1 cellular context compared by ENCODE assay signal in the genomic region with DNA sequence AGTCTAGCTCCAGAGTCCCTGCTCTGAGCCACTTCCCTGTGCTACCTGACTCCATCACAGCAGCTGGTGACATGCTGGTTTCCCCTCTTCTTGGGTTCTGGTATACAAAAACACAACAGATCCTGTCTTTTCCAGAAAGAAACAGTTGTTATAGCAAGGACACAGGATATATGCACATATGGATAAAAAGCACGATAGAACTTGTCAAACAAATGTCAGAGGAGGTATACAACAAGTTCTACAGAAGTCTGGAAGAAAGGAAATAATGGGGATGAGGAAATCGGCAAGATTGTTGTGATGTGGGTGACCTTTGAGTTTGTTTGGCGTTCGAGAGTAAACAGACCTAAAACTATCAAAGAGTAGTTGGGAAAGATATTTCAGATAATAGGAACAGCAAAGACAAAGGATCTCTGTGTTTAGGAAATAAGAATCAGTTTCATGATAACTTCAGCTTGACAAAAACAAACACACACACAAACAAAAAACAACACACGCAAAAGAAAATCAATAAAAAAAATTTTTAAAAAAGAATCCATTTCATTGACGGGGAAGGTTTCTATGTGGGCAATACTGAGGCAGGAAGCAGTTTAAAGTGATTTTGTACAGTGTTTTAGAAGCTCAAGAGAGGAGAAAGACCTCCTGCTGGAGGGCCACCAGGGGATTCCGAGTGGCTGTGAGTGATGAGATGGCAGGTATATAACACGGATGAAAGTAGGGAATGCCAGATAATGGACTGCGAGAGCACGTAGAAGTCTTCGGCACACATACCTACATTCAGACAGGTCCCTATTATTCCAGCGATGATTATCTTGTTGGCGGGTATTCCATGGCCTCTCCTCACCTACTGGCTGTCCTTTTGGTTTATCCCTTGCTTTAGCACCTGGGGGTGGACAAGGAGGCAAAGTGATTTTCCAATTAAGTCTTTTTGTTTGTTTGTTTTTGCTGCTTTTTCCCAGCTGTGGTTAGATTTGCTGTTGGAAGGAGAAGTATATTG.
A peak's percentile ranks its signal among the peaks of the same experiment; 100 is the strongest.
TF ChIP-seq lines count a peak whose summit lies in the region.

No MANE protein-coding gene starts in this region.

TF ChIP-seq in HepG2, 621 proteins besides CTCF, POLR2A, EP300 and RAD21 (continued from another document and continues in another):
- TF ChIP-seq, protein P1, sequence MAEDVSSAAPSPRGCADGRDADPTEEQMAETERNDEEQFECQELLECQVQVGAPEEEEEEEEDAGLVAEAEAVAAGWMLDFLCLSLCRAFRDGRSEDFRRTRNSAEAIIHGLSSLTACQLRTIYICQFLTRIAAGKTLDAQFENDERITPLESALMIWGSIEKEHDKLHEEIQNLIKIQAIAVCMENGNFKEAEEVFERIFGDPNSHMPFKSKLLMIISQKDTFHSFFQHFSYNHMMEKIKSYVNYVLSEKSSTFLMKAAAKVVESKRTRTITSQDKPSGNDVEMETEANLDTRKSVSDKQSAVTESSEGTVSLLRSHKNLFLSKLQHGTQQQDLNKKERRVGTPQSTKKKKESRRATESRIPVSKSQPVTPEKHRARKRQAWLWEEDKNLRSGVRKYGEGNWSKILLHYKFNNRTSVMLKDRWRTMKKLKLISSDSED (CRISPR knock-in tag; IDR thresholded peaks at IDR 0.05), result no peak
- TF ChIP-seq, protein P2, sequence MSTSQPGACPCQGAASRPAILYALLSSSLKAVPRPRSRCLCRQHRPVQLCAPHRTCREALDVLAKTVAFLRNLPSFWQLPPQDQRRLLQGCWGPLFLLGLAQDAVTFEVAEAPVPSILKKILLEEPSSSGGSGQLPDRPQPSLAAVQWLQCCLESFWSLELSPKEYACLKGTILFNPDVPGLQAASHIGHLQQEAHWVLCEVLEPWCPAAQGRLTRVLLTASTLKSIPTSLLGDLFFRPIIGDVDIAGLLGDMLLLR (CRISPR knock-in tag; IDR thresholded peaks at IDR 0.05), result no peak
- peak; percentile 50; the same call in 1 of the 2 replicates for TF ChIP-seq ZC3H4 (CRISPR knock-in tag; IDR thresholded peaks at IDR 0.05; ENCODE audit: borderline replicate concordance)
- TF ChIP-seq, protein P3, sequence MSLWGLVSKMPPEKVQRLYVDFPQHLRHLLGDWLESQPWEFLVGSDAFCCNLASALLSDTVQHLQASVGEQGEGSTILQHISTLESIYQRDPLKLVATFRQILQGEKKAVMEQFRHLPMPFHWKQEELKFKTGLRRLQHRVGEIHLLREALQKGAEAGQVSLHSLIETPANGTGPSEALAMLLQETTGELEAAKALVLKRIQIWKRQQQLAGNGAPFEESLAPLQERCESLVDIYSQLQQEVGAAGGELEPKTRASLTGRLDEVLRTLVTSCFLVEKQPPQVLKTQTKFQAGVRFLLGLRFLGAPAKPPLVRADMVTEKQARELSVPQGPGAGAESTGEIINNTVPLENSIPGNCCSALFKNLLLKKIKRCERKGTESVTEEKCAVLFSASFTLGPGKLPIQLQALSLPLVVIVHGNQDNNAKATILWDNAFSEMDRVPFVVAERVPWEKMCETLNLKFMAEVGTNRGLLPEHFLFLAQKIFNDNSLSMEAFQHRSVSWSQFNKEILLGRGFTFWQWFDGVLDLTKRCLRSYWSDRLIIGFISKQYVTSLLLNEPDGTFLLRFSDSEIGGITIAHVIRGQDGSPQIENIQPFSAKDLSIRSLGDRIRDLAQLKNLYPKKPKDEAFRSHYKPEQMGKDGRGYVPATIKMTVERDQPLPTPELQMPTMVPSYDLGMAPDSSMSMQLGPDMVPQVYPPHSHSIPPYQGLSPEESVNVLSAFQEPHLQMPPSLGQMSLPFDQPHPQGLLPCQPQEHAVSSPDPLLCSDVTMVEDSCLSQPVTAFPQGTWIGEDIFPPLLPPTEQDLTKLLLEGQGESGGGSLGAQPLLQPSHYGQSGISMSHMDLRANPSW (CRISPR knock-in tag; IDR thresholded peaks at IDR 0.05; ENCODE audit: borderline replicate concordance), result 0 out of 2 replicates have a peak, but pooled peaks have one; percentile 37
- TF ChIP-seq, protein P4, sequence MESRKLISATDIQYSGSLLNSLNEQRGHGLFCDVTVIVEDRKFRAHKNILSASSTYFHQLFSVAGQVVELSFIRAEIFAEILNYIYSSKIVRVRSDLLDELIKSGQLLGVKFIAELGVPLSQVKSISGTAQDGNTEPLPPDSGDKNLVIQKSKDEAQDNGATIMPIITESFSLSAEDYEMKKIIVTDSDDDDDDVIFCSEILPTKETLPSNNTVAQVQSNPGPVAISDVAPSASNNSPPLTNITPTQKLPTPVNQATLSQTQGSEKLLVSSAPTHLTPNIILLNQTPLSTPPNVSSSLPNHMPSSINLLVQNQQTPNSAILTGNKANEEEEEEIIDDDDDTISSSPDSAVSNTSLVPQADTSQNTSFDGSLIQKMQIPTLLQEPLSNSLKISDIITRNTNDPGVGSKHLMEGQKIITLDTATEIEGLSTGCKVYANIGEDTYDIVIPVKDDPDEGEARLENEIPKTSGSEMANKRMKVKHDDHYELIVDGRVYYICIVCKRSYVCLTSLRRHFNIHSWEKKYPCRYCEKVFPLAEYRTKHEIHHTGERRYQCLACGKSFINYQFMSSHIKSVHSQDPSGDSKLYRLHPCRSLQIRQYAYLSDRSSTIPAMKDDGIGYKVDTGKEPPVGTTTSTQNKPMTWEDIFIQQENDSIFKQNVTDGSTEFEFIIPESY (CRISPR knock-in tag; IDR thresholded peaks at IDR 0.05), result no peak
- no peak for TF ChIP-seq ZNF143 (CRISPR knock-in tag; IDR thresholded peaks at IDR 0.05)
- no peak for TF ChIP-seq ZNF10 (CRISPR knock-in tag; IDR thresholded peaks at IDR 0.05; ENCODE audit: borderline replicate concordance, low read depth)
- no peak for TF ChIP-seq KDM1A (CRISPR knock-in tag; IDR thresholded peaks at IDR 0.05)
- no peak for TF ChIP-seq HNRNPUL1 (IDR thresholded peaks at IDR 0.05; ENCODE audit: low read depth, low read length)
- TF ChIP-seq ZNF556 (CRISPR knock-in tag; IDR thresholded peaks at IDR 0.05; ENCODE audit: borderline replicate concordance), result no peak
- TF ChIP-seq SP4 (CRISPR knock-in tag; IDR thresholded peaks at IDR 0.05), result no peak
- TF ChIP-seq, protein P5, sequence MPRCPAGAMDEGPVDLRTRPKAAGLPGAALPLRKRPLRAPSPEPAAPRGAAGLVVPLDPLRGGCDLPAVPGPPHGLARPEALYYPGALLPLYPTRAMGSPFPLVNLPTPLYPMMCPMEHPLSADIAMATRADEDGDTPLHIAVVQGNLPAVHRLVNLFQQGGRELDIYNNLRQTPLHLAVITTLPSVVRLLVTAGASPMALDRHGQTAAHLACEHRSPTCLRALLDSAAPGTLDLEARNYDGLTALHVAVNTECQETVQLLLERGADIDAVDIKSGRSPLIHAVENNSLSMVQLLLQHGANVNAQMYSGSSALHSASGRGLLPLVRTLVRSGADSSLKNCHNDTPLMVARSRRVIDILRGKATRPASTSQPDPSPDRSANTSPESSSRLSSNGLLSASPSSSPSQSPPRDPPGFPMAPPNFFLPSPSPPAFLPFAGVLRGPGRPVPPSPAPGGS (CRISPR knock-in tag; IDR thresholded peaks at IDR 0.05), result no peak
- TF ChIP-seq RFX1 (IDR thresholded peaks at IDR 0.05), result no peak
- TF ChIP-seq GLI4 (CRISPR knock-in tag; IDR thresholded peaks at IDR 0.05; ENCODE audit: borderline replicate concordance), result no peak
- TF ChIP-seq ZFP90 (CRISPR knock-in tag; IDR thresholded peaks at IDR 0.05; ENCODE audit: borderline replicate concordance), result no peak
- TF ChIP-seq ZFP37 (CRISPR knock-in tag; IDR thresholded peaks at IDR 0.05; ENCODE audit: borderline replicate concordance), result no peak
- TF ChIP-seq ZNF703 (CRISPR knock-in tag; IDR thresholded peaks at IDR 0.05; ENCODE audit: borderline replicate concordance), result no peak
- TF ChIP-seq, protein P6, sequence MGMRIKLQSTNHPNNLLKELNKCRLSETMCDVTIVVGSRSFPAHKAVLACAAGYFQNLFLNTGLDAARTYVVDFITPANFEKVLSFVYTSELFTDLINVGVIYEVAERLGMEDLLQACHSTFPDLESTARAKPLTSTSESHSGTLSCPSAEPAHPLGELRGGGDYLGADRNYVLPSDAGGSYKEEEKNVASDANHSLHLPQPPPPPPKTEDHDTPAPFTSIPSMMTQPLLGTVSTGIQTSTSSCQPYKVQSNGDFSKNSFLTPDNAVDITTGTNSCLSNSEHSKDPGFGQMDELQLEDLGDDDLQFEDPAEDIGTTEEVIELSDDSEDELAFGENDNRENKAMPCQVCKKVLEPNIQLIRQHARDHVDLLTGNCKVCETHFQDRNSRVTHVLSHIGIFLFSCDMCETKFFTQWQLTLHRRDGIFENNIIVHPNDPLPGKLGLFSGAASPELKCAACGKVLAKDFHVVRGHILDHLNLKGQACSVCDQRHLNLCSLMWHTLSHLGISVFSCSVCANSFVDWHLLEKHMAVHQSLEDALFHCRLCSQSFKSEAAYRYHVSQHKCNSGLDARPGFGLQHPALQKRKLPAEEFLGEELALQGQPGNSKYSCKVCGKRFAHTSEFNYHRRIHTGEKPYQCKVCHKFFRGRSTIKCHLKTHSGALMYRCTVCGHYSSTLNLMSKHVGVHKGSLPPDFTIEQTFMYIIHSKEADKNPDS (CRISPR knock-in tag; IDR thresholded peaks at IDR 0.05), result no peak
- TF ChIP-seq, protein P7, sequence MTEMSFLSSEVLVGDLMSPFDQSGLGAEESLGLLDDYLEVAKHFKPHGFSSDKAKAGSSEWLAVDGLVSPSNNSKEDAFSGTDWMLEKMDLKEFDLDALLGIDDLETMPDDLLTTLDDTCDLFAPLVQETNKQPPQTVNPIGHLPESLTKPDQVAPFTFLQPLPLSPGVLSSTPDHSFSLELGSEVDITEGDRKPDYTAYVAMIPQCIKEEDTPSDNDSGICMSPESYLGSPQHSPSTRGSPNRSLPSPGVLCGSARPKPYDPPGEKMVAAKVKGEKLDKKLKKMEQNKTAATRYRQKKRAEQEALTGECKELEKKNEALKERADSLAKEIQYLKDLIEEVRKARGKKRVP (CRISPR knock-in tag; IDR thresholded peaks at IDR 0.05), result peak in 1 of 2 experiments; percentile 90; a peak in 2 of 4 replicates
- TF ChIP-seq ZNF484 (CRISPR knock-in tag; IDR thresholded peaks at IDR 0.05; ENCODE audit: borderline replicate concordance, low read depth), result no peak
- TF ChIP-seq, protein P8, sequence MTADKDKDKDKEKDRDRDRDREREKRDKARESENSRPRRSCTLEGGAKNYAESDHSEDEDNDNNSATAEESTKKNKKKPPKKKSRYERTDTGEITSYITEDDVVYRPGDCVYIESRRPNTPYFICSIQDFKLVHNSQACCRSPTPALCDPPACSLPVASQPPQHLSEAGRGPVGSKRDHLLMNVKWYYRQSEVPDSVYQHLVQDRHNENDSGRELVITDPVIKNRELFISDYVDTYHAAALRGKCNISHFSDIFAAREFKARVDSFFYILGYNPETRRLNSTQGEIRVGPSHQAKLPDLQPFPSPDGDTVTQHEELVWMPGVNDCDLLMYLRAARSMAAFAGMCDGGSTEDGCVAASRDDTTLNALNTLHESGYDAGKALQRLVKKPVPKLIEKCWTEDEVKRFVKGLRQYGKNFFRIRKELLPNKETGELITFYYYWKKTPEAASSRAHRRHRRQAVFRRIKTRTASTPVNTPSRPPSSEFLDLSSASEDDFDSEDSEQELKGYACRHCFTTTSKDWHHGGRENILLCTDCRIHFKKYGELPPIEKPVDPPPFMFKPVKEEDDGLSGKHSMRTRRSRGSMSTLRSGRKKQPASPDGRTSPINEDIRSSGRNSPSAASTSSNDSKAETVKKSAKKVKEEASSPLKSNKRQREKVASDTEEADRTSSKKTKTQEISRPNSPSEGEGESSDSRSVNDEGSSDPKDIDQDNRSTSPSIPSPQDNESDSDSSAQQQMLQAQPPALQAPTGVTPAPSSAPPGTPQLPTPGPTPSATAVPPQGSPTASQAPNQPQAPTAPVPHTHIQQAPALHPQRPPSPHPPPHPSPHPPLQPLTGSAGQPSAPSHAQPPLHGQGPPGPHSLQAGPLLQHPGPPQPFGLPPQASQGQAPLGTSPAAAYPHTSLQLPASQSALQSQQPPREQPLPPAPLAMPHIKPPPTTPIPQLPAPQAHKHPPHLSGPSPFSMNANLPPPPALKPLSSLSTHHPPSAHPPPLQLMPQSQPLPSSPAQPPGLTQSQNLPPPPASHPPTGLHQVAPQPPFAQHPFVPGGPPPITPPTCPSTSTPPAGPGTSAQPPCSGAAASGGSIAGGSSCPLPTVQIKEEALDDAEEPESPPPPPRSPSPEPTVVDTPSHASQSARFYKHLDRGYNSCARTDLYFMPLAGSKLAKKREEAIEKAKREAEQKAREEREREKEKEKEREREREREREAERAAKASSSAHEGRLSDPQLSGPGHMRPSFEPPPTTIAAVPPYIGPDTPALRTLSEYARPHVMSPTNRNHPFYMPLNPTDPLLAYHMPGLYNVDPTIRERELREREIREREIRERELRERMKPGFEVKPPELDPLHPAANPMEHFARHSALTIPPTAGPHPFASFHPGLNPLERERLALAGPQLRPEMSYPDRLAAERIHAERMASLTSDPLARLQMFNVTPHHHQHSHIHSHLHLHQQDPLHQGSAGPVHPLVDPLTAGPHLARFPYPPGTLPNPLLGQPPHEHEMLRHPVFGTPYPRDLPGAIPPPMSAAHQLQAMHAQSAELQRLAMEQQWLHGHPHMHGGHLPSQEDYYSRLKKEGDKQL (CRISPR knock-in tag; IDR thresholded peaks at IDR 0.05; ENCODE audit: low read depth), result peak; percentile 91
- TF ChIP-seq RCOR2 (CRISPR knock-in tag; IDR thresholded peaks at IDR 0.05), result peak; percentile 86
- no peak for TF ChIP-seq RFX5 (IDR thresholded peaks at IDR 0.05; ENCODE audit: low read depth, low read length)
- TF ChIP-seq ZNF790 (CRISPR knock-in tag; IDR thresholded peaks at IDR 0.05; ENCODE audit: borderline replicate concordance), result no peak
- no peak for TF ChIP-seq ZNF567 (CRISPR knock-in tag; IDR thresholded peaks at IDR 0.05; ENCODE audit: borderline replicate concordance)
- peak; percentile 70 for TF ChIP-seq KAT2B (IDR thresholded peaks at IDR 0.05; ENCODE audit: borderline replicate concordance, low read depth, low read length)
- TF ChIP-seq ZNF34 (CRISPR knock-in tag; IDR thresholded peaks at IDR 0.05; ENCODE audit: borderline replicate concordance), result no peak; the same call in 1 of the 2 replicates
- peak; percentile 49; the same call in 1 of the 2 replicates for TF ChIP-seq TOE1 (CRISPR knock-in tag; IDR thresholded peaks at IDR 0.05)
- TF ChIP-seq ZNF878 (CRISPR knock-in tag; IDR thresholded peaks at IDR 0.05), result peak; percentile 88
- no peak for TF ChIP-seq ZSCAN20 (CRISPR knock-in tag; IDR thresholded peaks at IDR 0.05; ENCODE audit: borderline replicate concordance)
- no peak for TF ChIP-seq DR1 (CRISPR knock-in tag; IDR thresholded peaks at IDR 0.05)
- TF ChIP-seq GPN1 (CRISPR knock-in tag; IDR thresholded peaks at IDR 0.05; ENCODE audit: borderline replicate concordance), result no peak
- TF ChIP-seq ZNF331 (CRISPR knock-in tag; IDR thresholded peaks at IDR 0.05), result 0 out of 2 replicates have a peak, but pooled peaks have one; percentile 34
- no peak for TF ChIP-seq ZFP36L2 (CRISPR knock-in tag; IDR thresholded peaks at IDR 0.05)
- no peak for TF ChIP-seq KDM3A (CRISPR knock-in tag; IDR thresholded peaks at IDR 0.05; ENCODE audit: low read depth)
- TF ChIP-seq ZNF589 (CRISPR knock-in tag; conservative IDR thresholded peaks at IDR 0.05), result 0 out of 2 replicates have a peak, but pooled peaks have one; percentile 45
- TF ChIP-seq SP140L (CRISPR knock-in tag; IDR thresholded peaks at IDR 0.05; ENCODE audit: borderline replicate concordance), result no peak
- TF ChIP-seq POLR2G (IDR thresholded peaks at IDR 0.05; ENCODE audit: low read depth, low read length), result peak; percentile 73
- TF ChIP-seq KAT7 (CRISPR knock-in tag; IDR thresholded peaks at IDR 0.05; ENCODE audit: borderline replicate concordance), result peak; percentile 70
- no peak for TF ChIP-seq ZNF549 (CRISPR knock-in tag; IDR thresholded peaks at IDR 0.05)
